ENCODE assay signal across 35 cellular contexts in the genomic region with DNA sequence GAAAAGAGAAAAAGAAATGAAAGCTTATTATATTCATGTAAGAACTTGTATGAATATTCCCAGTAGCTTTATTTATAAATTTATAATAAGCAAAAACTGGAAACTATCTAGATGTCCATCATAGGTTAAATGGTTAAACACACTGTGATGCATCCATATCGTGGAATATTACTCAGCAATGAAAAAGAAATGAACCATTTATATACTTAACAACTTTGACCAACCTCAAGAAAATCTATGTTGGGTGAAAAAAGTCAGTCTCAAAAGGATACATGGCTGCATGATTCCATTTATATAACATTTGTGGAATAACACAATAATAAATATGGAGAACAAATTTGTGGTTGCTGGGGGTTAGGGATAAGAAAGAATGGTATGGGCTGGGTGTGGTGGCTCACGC.
"Had no signal": no experiment of that assay in that cellular context is flagged by ENCODE, and none has a peak within 500 bp of the region (broad histone marks: within the 10 kb centered on the region; RNA-seq: fewer than 3 reads in every experiment).

No MANE protein-coding gene starts in this region.

- H3K36me3 ChIP-seq: MG63 had no signal

- H3K4me3 ChIP-seq: MG63 had no signal

- H3K9me3 ChIP-seq: MG63 had no signal

- H3K27me3 ChIP-seq: MG63 had no signal

- DNase-seq: Karpas-422, Kasumi-1, MG63, MM.1S, MV-4-11, NCI-H1048, NCI-H1092, NCI-H1092 treated with DMSO at 0.1 percent for 48 hours, NCI-H1105, NCI-H1105 treated with DMSO at 0.1 percent for 48 hours, NCI-H1417, NCI-H1417 treated with DMSO at 0.1 percent for 48 hours, NCI-H1436, NCI-H1436 treated with DMSO at 0.1 percent for 48 hours, NCI-H146, NCI-H1694, NCI-H1694 treated with DMSO at 0.1 percent for 48 hours, NCI-H187, NCI-H187 treated with DMSO at 0.1 percent for 48 hours, NCI-H1930, NCI-H2029, NCI-H2029 treated with DMSO at 0.1 percent for 48 hours, NCI-H2081, NCI-H2081 treated with DMSO at 0.1 percent for 48 hours, NCI-H2107, NCI-H2171, NCI-H2171 treated with DMSO at 0.1 percent for 48 hours, NCI-H2227 treated with DMSO at 0.1 percent for 48 hours, NCI-H226, NCI-H345, NCI-H446, NCI-H446 treated with DMSO at 0.1 percent for 48 hours, NCI-H510A, NCI-H510A treated with DMSO at 0.1 percent for 48 hours, NCI-H524 had no signal
